In the genomic region with DNA sequence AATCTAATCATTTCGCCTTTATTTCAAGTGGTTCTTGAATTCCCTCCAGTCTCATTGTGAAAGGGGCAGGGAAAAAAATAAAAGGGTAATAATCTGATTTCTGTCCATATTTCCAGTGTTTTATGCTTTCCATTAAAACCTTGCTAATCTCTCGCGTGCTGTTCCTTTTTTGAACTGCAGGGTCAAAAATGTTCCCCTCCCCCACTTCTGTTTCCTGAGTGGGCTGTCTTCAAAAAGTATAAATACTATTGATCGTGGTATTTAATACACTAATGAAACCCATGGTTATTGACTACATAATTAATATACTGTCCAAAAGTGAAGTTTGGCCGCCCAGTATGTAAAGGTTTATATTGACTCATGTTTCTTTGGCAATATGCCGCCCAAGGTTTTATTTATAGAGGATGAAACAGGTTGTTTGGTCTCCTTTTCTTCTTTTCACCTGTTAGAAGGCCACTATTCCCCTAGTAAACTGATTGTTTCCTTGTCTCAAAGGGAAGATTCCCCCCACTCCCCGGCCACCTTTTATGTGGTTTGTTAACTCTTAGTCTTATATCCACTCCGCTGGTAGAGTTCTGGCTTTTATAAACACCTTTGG, we compare ENCODE assay signal across 22 cellular contexts.
DNase-seq lines count a peak whose midpoint lies in the region; ATAC-seq and TF ChIP-seq lines count a peak whose summit lies in the region.
"Had no signal": no experiment of that assay in that cellular context is flagged by ENCODE, and none has a peak within 500 bp of the region (broad histone marks: within the 10 kb centered on the region; RNA-seq: fewer than 3 reads in every experiment).

No MANE protein-coding gene starts in this region.

- H3K4me1 ChIP-seq in HCT116 (ENCODE audit: control insufficient read depth in 1 of 2, insufficient read depth in 2 of 2, low read length in 2 of 2) (no peaks in the 10 kb centered on the region), GM23338 (ENCODE audit: insufficient read depth) (no peaks in the 10 kb centered on the region)
- no peaks in the 10 kb centered on the region for H3K4me1 ChIP-seq in CD8-positive, alpha-beta memory T cell (ENCODE audit: insufficient read depth, low read length)

- POLR2A ChIA-PET in AG04450 (lab: Yijun Ruan, JAX) (no interaction called here), HCT116 (lab: Charles Lee) (no interaction called here)
- POLR2A ChIA-PET in CD8-positive, alpha-beta memory T cell (lab: Charles Lee) = no interaction called here

- intact Hi-C loops in HCT116 (cut with micrococcal nuclease) = no loop called here

- RAD21 ChIA-PET in HCT116 (lab: Charles Lee; ENCODE audit: low non-redundant PET in 1 of 2, low total read pairs in 2 of 2, uncharacterized antibody in 2 of 2, unreplicated experiment in 2 of 2) = no interaction called here

- no peak for TF ChIP-seq RAD21 in HCT116 (IDR thresholded peaks at IDR 0.05; ENCODE audit: low read depth)

- H2AFZ ChIP-seq in HCT116 (ENCODE audit: low read depth, low read length, poor library complexity, severe bottlenecking) (no peak overlapping the region), GM23338 (no peak overlapping the region)

- no peaks in the 10 kb centered on the region for H3K9me3 Mint-ChIP-seq in nephron progenitor cell
- H3K9me3 Mint-ChIP-seq in CD8-positive, alpha-beta memory T cell = no peaks in the 10 kb centered on the region
- no peaks in the 10 kb centered on the region; the same call in 2 of the 3 replicates for H3K9me3 Mint-ChIP-seq in GM23338
- H3K9me3 Mint-ChIP-seq: activated CD4-positive, alpha-beta memory T cell treated with anti-CD3 and anti-CD28 coated beads for 36 hours; IgD-negative memory B cell; naive thymus-derived CD4-positive, alpha-beta T cell had no signal

- H3K4me2 ChIP-seq in HCT116 (ENCODE audit: low read length) (no peak overlapping the region), GM23338 (no peak overlapping the region)

- H3K9ac ChIP-seq in HCT116 (ENCODE audit: low read length) = no peak overlapping the region

- CTCF ChIA-PET in AG04450 (lab: Charles Lee) (no interaction called here), HCT116 (lab: Charles Lee) (no interaction called here)
- CTCF ChIA-PET in CD8-positive, alpha-beta memory T cell (lab: Charles Lee) = no interaction called here

- H3K36me3 Mint-ChIP-seq in nephron progenitor cell (ENCODE audit: low read depth) (peaks cover 31% of the 10 kb centered on the region), GM23338 (ENCODE audit: low read depth) (peaks cover 48% of the 10 kb centered on the region)
- H3K36me3 Mint-ChIP-seq in CD8-positive, alpha-beta memory T cell = peaks cover 4 to 51% (median 17%) of the 10 kb centered on the region in 3 donors

- H3K4me3 Mint-ChIP-seq in nephron progenitor cell (no peak overlapping the region), GM23338 (no peak overlapping the region)
- H3K4me3 Mint-ChIP-seq in CD8-positive, alpha-beta memory T cell = no peak overlapping the region
- H3K4me3 Mint-ChIP-seq: activated CD4-positive, alpha-beta memory T cell treated with anti-CD3 and anti-CD28 coated beads for 36 hours; activated naive CD8-positive, alpha-beta T cell; IgD-negative memory B cell; naive thymus-derived CD4-positive, alpha-beta T cell had no signal

- H3K4me3 ChIP-seq in AG04450 (ENCODE audit: low read depth, low read length) = no peak overlapping the region
- no peak overlapping the region for H3K4me3 ChIP-seq in HCT116 (replicated peaks in 1 of 2; ENCODE audit: low read depth in 1 of 2, low read length in 2 of 2)
- no peak overlapping the region for H3K4me3 ChIP-seq in brain microvascular endothelial cell (ENCODE audit: low read depth, low read length)
- no peak overlapping the region for H3K4me3 ChIP-seq in CD8-positive, alpha-beta memory T cell (ENCODE audit: low read length)
- H3K4me3 ChIP-seq in GM23338 = no peak overlapping the region

- no peak overlapping the region for H3K27ac Mint-ChIP-seq in nephron progenitor cell
- no peak overlapping the region for H3K27ac Mint-ChIP-seq in CD8-positive, alpha-beta memory T cell
- no peak overlapping the region for H3K27ac Mint-ChIP-seq in GM23338
- H3K27ac Mint-ChIP-seq: activated CD4-positive, alpha-beta memory T cell treated with anti-CD3 and anti-CD28 coated beads for 36 hours; activated naive CD8-positive, alpha-beta T cell; IgD-negative memory B cell had no signal

- H3K36me3 ChIP-seq in HCT116 (ENCODE audit: control insufficient read depth in 1 of 2, insufficient read depth in 2 of 2, low read length in 2 of 2) (peaks cover 34 to 38% of the 10 kb centered on the region in 2 experiments; a peak in 3 of 4 replicates), brain microvascular endothelial cell (replicated peaks) (peaks cover 21% of the 10 kb centered on the region), GM23338 (ENCODE audit: insufficient read depth) (no peaks in the 10 kb centered on the region)
- peaks cover 38% of the 10 kb centered on the region for H3K36me3 ChIP-seq in CD8-positive, alpha-beta memory T cell (ENCODE audit: insufficient read depth, low read length)

- TF ChIP-seq CTCF in AG04450 (IDR thresholded peaks at IDR 0.05; ENCODE audit: low read depth, low read length) (peak; percentile 43), HCT116 (IDR thresholded peaks at IDR 0.05 in 2 of 3, conservative IDR thresholded peaks at IDR 0.05 in 1 of 3; ENCODE audit: borderline replicate concordance in 1 of 3, insufficient read depth in 1 of 3, low read depth in 2 of 3, low read length in 2 of 3) (peak in 2 of 3 experiments; percentile 41 to 59; a peak in 4 of 6 replicates), brain microvascular endothelial cell (IDR thresholded peaks at IDR 0.05; ENCODE audit: low read depth, low read length, missing control alignments) (peak; percentile 36), nephron progenitor cell (IDR thresholded peaks at IDR 0.05) (peak; percentile 23), GM23338 (conservative IDR thresholded peaks at IDR 0.05; ENCODE audit: low read depth in 2 of 2) (peak in 1 of 2 experiments; percentile 26; a peak in 2 of 4 replicates)

- TF ChIP-seq POLR2A in HCT116 (IDR thresholded peaks at IDR 0.05; ENCODE audit: borderline replicate concordance, extremely low read depth, insufficient read depth, insufficient read length) = no peak

- BruUV-seq in HCT116 (replicated peaks; lab: Mats Ljungman, UMichigan) = no TSS peak

- H3K79me2 ChIP-seq in HCT116 (ENCODE audit: insufficient read depth, low read length) (no peaks in the 10 kb centered on the region), GM23338 (replicated peaks; ENCODE audit: insufficient read depth) (no peaks in the 10 kb centered on the region)

- H3K9me2 ChIP-seq in HCT116 (ENCODE audit: insufficient read depth) = no peaks in the 10 kb centered on the region
- no peaks in the 10 kb centered on the region for H3K9me2 ChIP-seq in GM23338 (ENCODE audit: insufficient read depth)

- no peaks in the 10 kb centered on the region for H3K27me3 ChIP-seq in AG04450 (ENCODE audit: control insufficient read depth, insufficient read depth, low read length)
- no peaks in the 10 kb centered on the region for H3K27me3 ChIP-seq in HCT116 (ENCODE audit: insufficient read depth, low read length)
- no peaks in the 10 kb centered on the region for H3K27me3 ChIP-seq in brain microvascular endothelial cell (replicated peaks)
- H3K27me3 ChIP-seq in CD8-positive, alpha-beta memory T cell (ENCODE audit: insufficient read depth, low read length, poor library complexity, severe bottlenecking) = no peaks in the 10 kb centered on the region
- peaks cover 10% of the 10 kb centered on the region for H3K27me3 ChIP-seq in GM23338 (ENCODE audit: insufficient read depth)

- H3K27me3 Mint-ChIP-seq in nephron progenitor cell (ENCODE audit: low read depth, poor library complexity) (peaks cover 16% of the 10 kb centered on the region), GM23338 (ENCODE audit: insufficient read depth, low read depth, poor library complexity) (peaks cover 6% of the 10 kb centered on the region)
- H3K27me3 Mint-ChIP-seq in CD8-positive, alpha-beta memory T cell = no peaks in the 10 kb centered on the region
- H3K27me3 Mint-ChIP-seq: activated CD4-positive, alpha-beta memory T cell treated with anti-CD3 and anti-CD28 coated beads for 36 hours; activated naive CD8-positive, alpha-beta T cell; IgD-negative memory B cell had no signal

- in situ Hi-C loops in brain microvascular endothelial cell (cut with HindIII; ENCODE audit: low pct_ligation_motif_present, low sequenced_read_pairs) = no loop called here

- H3K9me3 ChIP-seq in AG04450 (ENCODE audit: control insufficient read depth, insufficient read depth, low read length) (no peaks in the 10 kb centered on the region), HCT116 (ENCODE audit: control insufficient read depth in 1 of 2, insufficient read depth in 1 of 2, low read depth in 1 of 2, low read length in 2 of 2) (no peaks in the 10 kb centered on the region)
- H3K9me3 ChIP-seq in CD8-positive, alpha-beta memory T cell (ENCODE audit: low read length) = no peaks in the 10 kb centered on the region

- ATAC-seq in HCT116 (no peak), HG02610 (IDR thresholded peaks at IDR 0.05; ENCODE audit: unreplicated experiment) (no peak), GM23338 (no peak)
- ATAC-seq: left ventricle myocardium superior; naive thymus-derived CD4-positive, alpha-beta T cell; Panc1 had no signal

- H3F3A ChIP-seq in GM23338 (replicated peaks; ENCODE audit: low read depth) = no peaks in the 10 kb centered on the region

- no peak overlapping the region for H3K27ac ChIP-seq in AG04450 (ENCODE audit: low read depth, low read length)
- H3K27ac ChIP-seq in HCT116 (ENCODE audit: low read depth, low read length) = no peak overlapping the region
- H3K27ac ChIP-seq in brain microvascular endothelial cell = no peak overlapping the region
- H3K27ac ChIP-seq in CD8-positive, alpha-beta memory T cell (ENCODE audit: low read depth, low read length) = no peak overlapping the region
- H3K27ac ChIP-seq in GM23338 (ENCODE audit: low read depth) = no peak overlapping the region

- DNase-seq in AG04450 (ENCODE audit: low read depth, low spot score) = no peak
- no peak for DNase-seq in HCT116 (ENCODE audit: low read depth, low spot score)
- no peak for DNase-seq in brain microvascular endothelial cell
- no peak for DNase-seq in nephron progenitor cell
- DNase-seq in CD8-positive, alpha-beta memory T cell = no peak
- DNase-seq in NCI-H510A treated with DMSO at 0.1 percent for 48 hours (lab: John Stamatoyannopoulos, UW) = no peak
- no peak for DNase-seq in GM23338 (ENCODE audit: low spot score)
- DNase-seq: activated CD4-positive, alpha-beta memory T cell treated with anti-CD3 and anti-CD28 coated beads for 36 hours; activated T-cell treated with anti-CD3 and anti-CD28 coated beads, Interleukin-2, amount 50 U/mL, for 48 hours; caudate nucleus; effector CD8-positive, alpha-beta T cell; foreskin melanocyte; left ventricle myocardium superior; naive thymus-derived CD4-positive, alpha-beta T cell; NCI-H2081; NCI-H526 treated with DMSO at 0.1 percent for 48 hours; retina; stimulated activated CD4-positive, alpha-beta T cell treated with anti-CD3 and anti-CD28 coated beads, Interleukin-1b, Interleukin-23, amount 100 ng/mL, for 48 hours had no signal

- H3K4me1 Mint-ChIP-seq in nephron progenitor cell (peaks cover 57% of the 10 kb centered on the region), GM23338 (no peaks in the 10 kb centered on the region)
- no peaks in the 10 kb centered on the region for H3K4me1 Mint-ChIP-seq in CD8-positive, alpha-beta memory T cell

- H4K20me1 ChIP-seq in HCT116 (ENCODE audit: insufficient read depth) = no peaks in the 10 kb centered on the region
- peaks cover 4% of the 10 kb centered on the region for H4K20me1 ChIP-seq in GM23338 (replicated peaks; ENCODE audit: insufficient read depth)
